ENCODE assay signal across 11 cellular contexts in genomic region chr3:33238923-33239322, GRCh38. TPM values are rescaled to one million over a fixed set of nuclear protein-coding genes. Genes with fewer than 3 reads are reported as not detected.
"Had no signal": no experiment of that assay in that cellular context is flagged by ENCODE, and none has a peak within 500 bp of the region (broad histone marks: within the 10 kb centered on the region; RNA-seq: fewer than 3 reads in every experiment).

No MANE protein-coding gene starts in this region.

- H3K9me3 ChIP-seq: HAP-1 had no signal

- H3K4me1 ChIP-seq: HAP-1 had no signal

- DNase-seq: GM23248, GOT3, H7, H9, HCEC 1CT, HFFc6 had no signal

- ATAC-seq: GM23338, HCT116 had no signal

- H3K9ac ChIP-seq: GM23248 had no signal

- H2AFZ ChIP-seq: GM23248, GM23338 had no signal

- H3K4me2 ChIP-seq: GM23338 had no signal

- H3K36me3 ChIP-seq: HAP-1 had no signal

- H3K4me3 ChIP-seq: GM23248, GM23338, HAP-1 had no signal

- H3K27ac ChIP-seq: GM23248 had no signal

- FAIRE-seq: H1 had no signal

RNA-seq across cellular contexts. Expression of gene SUSD5, which starts 20.3 kb away (rescaled TPM):
- total RNA-seq: H4 had no signal
